ENCODE assay signal across 8 cellular contexts in the genomic region with DNA sequence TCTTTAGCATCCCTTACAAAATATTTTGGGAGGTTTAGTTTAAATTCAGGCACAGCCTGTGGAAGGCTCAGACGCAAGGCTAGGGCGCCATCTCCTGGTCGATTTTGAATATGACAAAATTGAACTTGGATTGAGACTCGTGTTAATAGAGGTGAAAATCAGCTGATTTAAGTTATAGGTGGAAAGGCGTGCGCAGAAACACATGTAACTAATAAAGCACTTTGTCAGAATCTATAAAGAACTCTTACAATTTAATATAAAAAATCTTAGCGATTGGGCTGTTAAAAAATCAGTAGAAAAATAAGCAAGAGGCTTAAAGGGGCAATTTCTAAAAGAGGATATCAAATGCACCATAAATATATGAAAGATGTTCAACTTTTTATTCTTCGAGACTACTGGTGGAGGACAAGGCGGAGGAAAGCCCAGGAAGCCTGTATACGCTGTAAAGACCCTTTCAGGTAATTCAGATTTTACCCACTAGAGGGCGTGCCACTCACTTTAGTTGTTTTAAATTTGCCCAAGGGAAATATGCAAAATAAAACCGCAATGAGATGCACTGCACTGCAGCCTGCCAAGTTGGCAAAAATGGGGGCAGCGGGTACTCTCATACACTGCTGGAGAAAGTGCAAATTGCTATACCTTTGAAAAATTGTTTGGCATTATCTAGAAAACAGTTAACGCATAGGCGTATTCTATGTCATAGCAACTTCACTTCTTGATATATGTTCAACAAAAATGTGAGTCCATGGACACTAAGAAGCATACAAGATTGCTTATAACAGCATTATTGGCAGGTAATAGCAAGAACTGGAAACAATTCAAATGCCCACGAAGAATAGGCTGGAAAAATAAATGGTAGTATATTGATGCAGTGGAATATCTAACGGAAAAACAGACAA.
A peak's percentile ranks its signal among the peaks of the same experiment; 100 is the strongest.
DNase-seq lines count a peak whose midpoint lies in the region; ATAC-seq and TF ChIP-seq lines count a peak whose summit lies in the region.

No MANE protein-coding gene starts in this region.

- ATAC-seq in GM19025 (IDR thresholded peaks at IDR 0.05; ENCODE audit: low read depth, unreplicated experiment) (peak; percentile 38), HG03378 (IDR thresholded peaks at IDR 0.05; ENCODE audit: unreplicated experiment) (peak; percentile 54)

- peak overlapping the region; percentile 70 for H3K4me3 Mint-ChIP-seq in activated CD4-positive, alpha-beta T cell treated with anti-CD3 and anti-CD28 coated beads, Interleukin-2, amount 10 ng/mL, durations not matched to agents 7 days and 5 days

- peaks cover 2% of the 10 kb centered on the region for H3K36me3 Mint-ChIP-seq in activated CD4-positive, alpha-beta T cell treated with anti-CD3 and anti-CD28 coated beads, Interleukin-2, amount 10 ng/mL, durations not matched to agents 7 days and 5 days (ENCODE audit: low read depth)

- CTCF ChIA-PET in activated CD4-positive, alpha-beta T cell treated with anti-CD3 and anti-CD28 coated beads, Interleukin-2, amount 10 ng/mL, durations not matched to agents 7 days and 5 days (lab: Charles Lee): interaction anchor here (0.6 to 4.2 kb wide), 27 partner anchors 14 to 290 kb away, joined by 3 to 46 read pairs (median 4); a partner anchor contains a TSS

- TF ChIP-seq POLR2A in lower leg skin (IDR thresholded peaks at IDR 0.05): no peak

- peaks cover 2% of the 10 kb centered on the region for H3K9me3 Mint-ChIP-seq in activated CD4-positive, alpha-beta T cell treated with anti-CD3 and anti-CD28 coated beads, Interleukin-2, amount 10 ng/mL, durations not matched to agents 7 days and 5 days

- no peak overlapping the region for H3K4me3 ChIP-seq in lower leg skin (ENCODE audit: low read depth, poor library complexity, severe bottlenecking)

- intact Hi-C loops in lower leg skin (cut with DNase I; ENCODE audit: low total_unique reads): loop anchor here (2.0 to 5.0 kb wide), 2 partner anchors 27 to 154 kb away; no protein-coding TSS in a partner anchor

- DNase-seq in AG08395 (ENCODE audit: low spot score) (peak; percentile 68), NCI-H446 treated with DMSO at 0.1 percent for 48 hours (lab: John Stamatoyannopoulos, UW) (peak; percentile 43), dermis blood vessel endothelial cell (peak; percentile 86), lower leg skin (ENCODE audit: low spot score in 2 of 2) (peak; percentile 86 to 90)
- DNase-seq in activated CD4-positive, alpha-beta T cell treated with anti-CD3 and anti-CD28 coated beads, Interleukin-2, amount 10 ng/mL, durations not matched to agents 7 days and 5 days: peak; percentile 91
- DNase-seq in stimulated activated CD4-positive, alpha-beta T cell treated with anti-CD3 and anti-CD28 coated beads, TNF-alpha, amount 100 ng/mL, for 1 hour (ENCODE audit: low read depth in 3 of 3, low spot score in 1 of 3): peak; percentile 28 to 53 (median 48)

- POLR2A ChIA-PET in activated CD4-positive, alpha-beta T cell treated with anti-CD3 and anti-CD28 coated beads, Interleukin-2, amount 10 ng/mL, durations not matched to agents 7 days and 5 days (lab: Charles Lee): no interaction called here

- TF ChIP-seq CTCF in lower leg skin (IDR thresholded peaks at IDR 0.05): peak in 2 of 3 donors; percentile 6 to 87

- H3K27ac Mint-ChIP-seq in activated CD4-positive, alpha-beta T cell treated with anti-CD3 and anti-CD28 coated beads, Interleukin-2, amount 10 ng/mL, durations not matched to agents 7 days and 5 days: peak overlapping the region; percentile 79

- WGBS in lower leg skin, 2 donors: 0% methylated on average over 17 of the region's 17 CpGs

- H3K27me3 Mint-ChIP-seq in activated CD4-positive, alpha-beta T cell treated with anti-CD3 and anti-CD28 coated beads, Interleukin-2, amount 10 ng/mL, durations not matched to agents 7 days and 5 days: no peaks in the 10 kb centered on the region

- H3K4me1 Mint-ChIP-seq in activated CD4-positive, alpha-beta T cell treated with anti-CD3 and anti-CD28 coated beads, Interleukin-2, amount 10 ng/mL, durations not matched to agents 7 days and 5 days: peaks cover 54% of the 10 kb centered on the region
